ENCODE assay signal across 2 cellular contexts in the genomic region with DNA sequence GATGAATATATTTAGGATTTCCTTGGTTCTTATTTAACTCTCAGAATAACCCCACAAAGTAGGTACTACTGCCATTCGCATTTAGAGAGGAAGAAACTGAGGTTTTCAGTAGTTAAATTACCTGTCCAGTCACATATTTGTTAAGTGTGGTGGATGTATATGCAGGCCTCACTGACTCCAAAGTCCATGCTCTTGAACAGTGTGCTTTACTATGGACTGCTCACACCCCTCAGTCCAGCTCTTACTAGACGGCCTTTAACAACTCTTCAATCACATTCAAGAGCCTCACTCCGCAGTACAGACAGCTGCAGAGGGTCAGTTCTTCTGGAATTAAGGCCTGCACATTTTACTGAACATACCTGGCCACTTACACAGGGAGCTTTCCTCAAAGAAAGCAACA.
A peak's percentile ranks its signal among the peaks of the same experiment; 100 is the strongest.
TF ChIP-seq lines count a peak whose summit lies in the region.

No MANE protein-coding gene starts in this region.

TF ChIP-seq in HepG2, 621 proteins besides CTCF, POLR2A, EP300 and RAD21 (continues in another document):
- TF ChIP-seq, protein P1, sequence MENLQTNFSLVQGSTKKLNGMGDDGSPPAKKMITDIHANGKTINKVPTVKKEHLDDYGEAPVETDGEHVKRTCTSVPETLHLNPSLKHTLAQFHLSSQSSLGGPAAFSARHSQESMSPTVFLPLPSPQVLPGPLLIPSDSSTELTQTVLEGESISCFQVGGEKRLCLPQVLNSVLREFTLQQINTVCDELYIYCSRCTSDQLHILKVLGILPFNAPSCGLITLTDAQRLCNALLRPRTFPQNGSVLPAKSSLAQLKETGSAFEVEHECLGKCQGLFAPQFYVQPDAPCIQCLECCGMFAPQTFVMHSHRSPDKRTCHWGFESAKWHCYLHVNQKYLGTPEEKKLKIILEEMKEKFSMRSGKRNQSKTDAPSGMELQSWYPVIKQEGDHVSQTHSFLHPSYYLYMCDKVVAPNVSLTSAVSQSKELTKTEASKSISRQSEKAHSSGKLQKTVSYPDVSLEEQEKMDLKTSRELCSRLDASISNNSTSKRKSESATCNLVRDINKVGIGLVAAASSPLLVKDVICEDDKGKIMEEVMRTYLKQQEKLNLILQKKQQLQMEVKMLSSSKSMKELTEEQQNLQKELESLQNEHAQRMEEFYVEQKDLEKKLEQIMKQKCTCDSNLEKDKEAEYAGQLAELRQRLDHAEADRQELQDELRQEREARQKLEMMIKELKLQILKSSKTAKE (CRISPR knock-in tag; IDR thresholded peaks at IDR 0.05; ENCODE audit: borderline replicate concordance), result no peak
- TF ChIP-seq, protein P2, sequence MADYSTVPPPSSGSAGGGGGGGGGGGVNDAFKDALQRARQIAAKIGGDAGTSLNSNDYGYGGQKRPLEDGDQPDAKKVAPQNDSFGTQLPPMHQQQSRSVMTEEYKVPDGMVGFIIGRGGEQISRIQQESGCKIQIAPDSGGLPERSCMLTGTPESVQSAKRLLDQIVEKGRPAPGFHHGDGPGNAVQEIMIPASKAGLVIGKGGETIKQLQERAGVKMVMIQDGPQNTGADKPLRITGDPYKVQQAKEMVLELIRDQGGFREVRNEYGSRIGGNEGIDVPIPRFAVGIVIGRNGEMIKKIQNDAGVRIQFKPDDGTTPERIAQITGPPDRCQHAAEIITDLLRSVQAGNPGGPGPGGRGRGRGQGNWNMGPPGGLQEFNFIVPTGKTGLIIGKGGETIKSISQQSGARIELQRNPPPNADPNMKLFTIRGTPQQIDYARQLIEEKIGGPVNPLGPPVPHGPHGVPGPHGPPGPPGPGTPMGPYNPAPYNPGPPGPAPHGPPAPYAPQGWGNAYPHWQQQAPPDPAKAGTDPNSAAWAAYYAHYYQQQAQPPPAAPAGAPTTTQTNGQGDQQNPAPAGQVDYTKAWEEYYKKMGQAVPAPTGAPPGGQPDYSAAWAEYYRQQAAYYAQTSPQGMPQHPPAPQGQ (CRISPR knock-in tag; IDR thresholded peaks at IDR 0.05; ENCODE audit: borderline replicate concordance), result no peak
- TF ChIP-seq, protein P3, sequence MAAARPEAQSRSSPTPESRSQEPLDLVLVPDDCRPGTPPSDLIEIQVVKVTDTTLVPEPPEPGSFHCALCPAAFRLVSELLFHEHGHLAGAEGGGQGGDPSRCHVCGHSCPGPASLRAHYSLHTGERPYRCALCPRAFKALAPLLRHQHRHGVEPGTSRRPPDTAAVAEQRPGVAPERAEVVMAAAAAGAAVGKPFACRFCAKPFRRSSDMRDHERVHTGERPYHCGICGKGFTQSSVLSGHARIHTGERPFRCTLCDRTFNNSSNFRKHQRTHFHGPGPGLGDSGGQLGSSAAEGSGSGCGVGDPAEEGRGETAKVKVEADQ (CRISPR knock-in tag; IDR thresholded peaks at IDR 0.05; ENCODE audit: borderline replicate concordance), result no peak
- TF ChIP-seq ZNF75D (CRISPR knock-in tag; IDR thresholded peaks at IDR 0.05; ENCODE audit: borderline replicate concordance) (no peak), IKZF4 (CRISPR knock-in tag; IDR thresholded peaks at IDR 0.05; ENCODE audit: borderline replicate concordance, low read depth, not compliant biosample characterization) (no peak), HOXA9 (CRISPR knock-in tag; IDR thresholded peaks at IDR 0.05; ENCODE audit: borderline replicate concordance) (no peak), ZFY (CRISPR knock-in tag; IDR thresholded peaks at IDR 0.05) (0 out of 2 replicates have a peak, but pooled peaks have one; percentile 14), RXRB (CRISPR knock-in tag; IDR thresholded peaks at IDR 0.05; ENCODE audit: borderline replicate concordance) (no peak), CEBPB (IDR thresholded peaks at IDR 0.05; ENCODE audit: borderline replicate concordance, low read depth, low read length) (no peak), CBFB (CRISPR knock-in tag; IDR thresholded peaks at IDR 0.05) (no peak), NAIF1 (CRISPR knock-in tag; IDR thresholded peaks at IDR 0.05; ENCODE audit: borderline replicate concordance) (no peak), HNF4A (CRISPR knock-in tag; IDR thresholded peaks at IDR 0.05) (peak; percentile 75)
- TF ChIP-seq, protein P4, sequence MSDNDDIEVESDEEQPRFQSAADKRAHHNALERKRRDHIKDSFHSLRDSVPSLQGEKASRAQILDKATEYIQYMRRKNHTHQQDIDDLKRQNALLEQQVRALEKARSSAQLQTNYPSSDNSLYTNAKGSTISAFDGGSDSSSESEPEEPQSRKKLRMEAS (IDR thresholded peaks at IDR 0.05), result peak; percentile 28; the same call in 1 of the 2 replicates
- TF ChIP-seq, protein P5, sequence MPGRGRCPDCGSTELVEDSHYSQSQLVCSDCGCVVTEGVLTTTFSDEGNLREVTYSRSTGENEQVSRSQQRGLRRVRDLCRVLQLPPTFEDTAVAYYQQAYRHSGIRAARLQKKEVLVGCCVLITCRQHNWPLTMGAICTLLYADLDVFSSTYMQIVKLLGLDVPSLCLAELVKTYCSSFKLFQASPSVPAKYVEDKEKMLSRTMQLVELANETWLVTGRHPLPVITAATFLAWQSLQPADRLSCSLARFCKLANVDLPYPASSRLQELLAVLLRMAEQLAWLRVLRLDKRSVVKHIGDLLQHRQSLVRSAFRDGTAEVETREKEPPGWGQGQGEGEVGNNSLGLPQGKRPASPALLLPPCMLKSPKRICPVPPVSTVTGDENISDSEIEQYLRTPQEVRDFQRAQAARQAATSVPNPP (CRISPR knock-in tag; IDR thresholded peaks at IDR 0.05), result no peak
- TF ChIP-seq, protein P6, sequence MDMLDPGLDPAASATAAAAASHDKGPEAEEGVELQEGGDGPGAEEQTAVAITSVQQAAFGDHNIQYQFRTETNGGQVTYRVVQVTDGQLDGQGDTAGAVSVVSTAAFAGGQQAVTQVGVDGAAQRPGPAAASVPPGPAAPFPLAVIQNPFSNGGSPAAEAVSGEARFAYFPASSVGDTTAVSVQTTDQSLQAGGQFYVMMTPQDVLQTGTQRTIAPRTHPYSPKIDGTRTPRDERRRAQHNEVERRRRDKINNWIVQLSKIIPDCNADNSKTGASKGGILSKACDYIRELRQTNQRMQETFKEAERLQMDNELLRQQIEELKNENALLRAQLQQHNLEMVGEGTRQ (IDR thresholded peaks at IDR 0.05; ENCODE audit: low read depth, low read length), result no peak
- TF ChIP-seq, protein P6 (CRISPR knock-in tag; IDR thresholded peaks at IDR 0.05; ENCODE audit: borderline replicate concordance), result no peak

TF ChIP-seq in liver, 16 proteins besides CTCF, POLR2A, EP300 and RAD21:
- TF ChIP-seq HNF4G (IDR thresholded peaks at IDR 0.05) (no peak), JUND (IDR thresholded peaks at IDR 0.05) (no peak), YY1 (IDR thresholded peaks at IDR 0.05) (no peak)
- TF ChIP-seq, protein P7, sequence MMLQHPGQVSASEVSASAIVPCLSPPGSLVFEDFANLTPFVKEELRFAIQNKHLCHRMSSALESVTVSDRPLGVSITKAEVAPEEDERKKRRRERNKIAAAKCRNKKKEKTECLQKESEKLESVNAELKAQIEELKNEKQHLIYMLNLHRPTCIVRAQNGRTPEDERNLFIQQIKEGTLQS (IDR thresholded peaks at IDR 0.05), result no peak
